ENCODE assay signal across 28 cellular contexts in the genomic region with DNA sequence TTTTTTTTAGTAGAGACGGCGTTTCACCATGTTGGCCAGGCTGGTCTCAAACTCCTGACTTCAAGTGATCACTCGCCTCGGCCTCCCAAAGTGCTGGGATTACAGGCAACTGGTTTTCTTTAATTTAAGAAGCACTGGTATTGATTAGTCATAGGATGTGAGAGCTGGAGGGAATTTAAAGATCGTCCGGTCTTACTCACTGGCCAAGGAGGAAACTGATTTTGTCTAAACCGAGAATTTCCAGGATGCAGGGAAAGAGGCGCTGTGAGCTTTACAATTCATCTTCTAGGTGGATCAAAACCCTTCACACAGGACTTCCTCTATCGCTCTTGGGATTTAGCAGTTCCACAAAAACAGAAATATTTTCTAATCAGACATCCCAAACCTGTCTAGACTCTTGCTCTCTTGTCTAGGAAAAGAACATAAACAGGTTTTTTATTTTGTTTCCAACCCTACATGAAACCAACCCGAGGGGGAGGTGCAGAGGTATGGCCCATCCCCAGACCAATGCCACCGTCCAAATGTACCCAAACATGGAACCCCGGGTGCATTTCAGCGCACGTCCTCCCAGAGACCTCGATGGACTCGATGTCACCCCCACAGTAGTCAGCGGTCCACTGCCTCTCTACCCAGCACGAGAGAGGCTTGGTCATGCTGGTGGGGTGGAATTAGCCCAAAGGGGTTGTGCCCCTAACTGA. TPM values are rescaled to one million over a fixed set of nuclear protein-coding genes. Genes with fewer than 3 reads are reported as not detected.
A peak's percentile ranks its signal among the peaks of the same experiment; 100 is the strongest.
DNase-seq lines count a peak whose midpoint lies in the region; ATAC-seq and TF ChIP-seq lines count a peak whose summit lies in the region.
"Had no signal": no experiment of that assay in that cellular context is flagged by ENCODE, and none has a peak within 500 bp of the region (broad histone marks: within the 10 kb centered on the region; RNA-seq: fewer than 3 reads in every experiment).

No MANE protein-coding gene starts in this region.

- intact Hi-C loops in Panc1 (cut with micrococcal nuclease; ENCODE audit: unreplicated experiment), result no loop called here

- no TSS peak for BruUV-seq in Panc1 (replicated peaks; lab: Mats Ljungman, UMichigan)

- H3K36me3 ChIP-seq in Panc1 (ENCODE audit: control insufficient read depth, insufficient read depth, low read length), result no peaks in the 10 kb centered on the region
- H3K36me3 ChIP-seq: adrenal gland, gastroesophageal sphincter, HAP-1, neural progenitor cell, right lobe of liver, uterus had no signal

- H3K4me3 ChIP-seq in Panc1 (ENCODE audit: low read depth in 2 of 2, low read length in 2 of 2), result no peak overlapping the region
- H3K4me3 ChIP-seq: adrenal gland, gastroesophageal sphincter, HAP-1, neural progenitor cell, right lobe of liver, uterus had no signal

- DNase-seq in HCEC 1CT (peak; percentile 88), Panc1 (ENCODE audit: low read depth, low spot score) (no peak), dermis blood vessel endothelial cell (peak; percentile 88), pulmonary artery endothelial cell (ENCODE audit: low read depth, low spot score) (peak; percentile 46), SHP77 (lab: John Stamatoyannopoulos, UW) (no peak), NCI-H1105 (lab: John Stamatoyannopoulos, UW) (no peak)
- DNase-seq in stimulated activated CD8-positive, alpha-beta memory T cell treated with anti-CD3 and anti-CD28 coated beads, Interleukin-4, amount 100 ng/mL, for 48 hours, result no peak
- no peak for DNase-seq in activated CD4-positive, alpha-beta T cell treated with anti-CD3 and anti-CD28 coated beads for 48 hours
- DNase-seq: activated naive CD4-positive, alpha-beta T cell treated with anti-CD3 and anti-CD28 coated beads for 36 hours; activated T-cell treated with anti-CD3 and anti-CD28 coated beads, Interleukin-2, amount 50 U/mL, for 72 hours; adrenal gland; Calu3; DND-41; effector CD4-positive, alpha-beta T cell; hippocampal formation; immature natural killer cell; Karpas-422; NCI-H1436 treated with DMSO at 0.1 percent for 48 hours; right lobe of liver; SIG-M5; stimulated activated naive CD4-positive, alpha-beta T cell treated with Interleukin-2 at 50 U/mL for 16 hours had no signal

- H3K27me3 ChIP-seq in Panc1 (ENCODE audit: control insufficient read depth, insufficient read depth, low read length), result no peaks in the 10 kb centered on the region
- H3K27me3 ChIP-seq: gastroesophageal sphincter, neural progenitor cell, right lobe of liver, uterus had no signal

- H3K4me1 ChIP-seq in Panc1 (ENCODE audit: control insufficient read depth, insufficient read depth, low read length), result no peaks in the 10 kb centered on the region
- H3K4me1 ChIP-seq: adrenal gland, gastroesophageal sphincter, HAP-1, neural progenitor cell, right lobe of liver, uterus had no signal

- no peaks in the 10 kb centered on the region for H3K9me3 ChIP-seq in Panc1 (ENCODE audit: control insufficient read depth, insufficient read depth, low read depth, low read length)
- H3K9me3 ChIP-seq: adrenal gland, HAP-1, right lobe of liver, uterus had no signal

- POLR2A ChIA-PET in Panc1 (lab: Charles Lee), result no interaction called here

- 0 out of 2 replicates have a peak, but pooled peaks have one; percentile 11 for ATAC-seq in Panc1
- ATAC-seq: activated T-cell treated with anti-CD3 and anti-CD28 coated beads, Interleukin-2, amount 50 U/mL, for 72 hours; WTC11 had no signal

- H3K27ac ChIP-seq in Panc1 (ENCODE audit: low read length), result no peak overlapping the region
- H3K27ac ChIP-seq: adrenal gland, gastroesophageal sphincter, neural progenitor cell, right lobe of liver, uterus had no signal

- in situ Hi-C loops in Panc1 (cut with HindIII; ENCODE audit: low pct_unique_long_range_greater_than_20kb, low sequenced_read_pairs), result no loop called here

- no peak for TF ChIP-seq CTCF in Panc1 (IDR thresholded peaks at IDR 0.05)

- CTCF ChIA-PET in Panc1 (lab: Charles Lee), result no interaction called here

RNA-seq across cellular contexts. Expression of a gene that starts 12.5 kb away (rescaled TPM):
- total RNA-seq in Panc1 (2021; ENCODE audit: unreplicated experiment) (125 TPM), dermis blood vessel endothelial cell (877 and 1,390 TPM in 2 replicates), pulmonary artery endothelial cell (1,098 and 2,325 TPM in 2 replicates)
- polyA plus RNA-seq in Panc1 (2012; ENCODE audit: insufficient read length), result 310 TPM

RNA-seq across cellular contexts. Expression of a gene that starts 41.4 kb away (rescaled TPM):
- not detected for total RNA-seq in Panc1 (2021; ENCODE audit: unreplicated experiment)
- polyA plus RNA-seq in Panc1 (2012; ENCODE audit: insufficient read length), result not detected
- 1.2 and 1.9 TPM in 2 replicates for total RNA-seq in dermis blood vessel endothelial cell
- total RNA-seq in pulmonary artery endothelial cell, result 0.20 TPM in 1 of 2 replicates, not detected in the other
- total RNA-seq: activated naive CD4-positive, alpha-beta T cell treated with anti-CD3 and anti-CD28 coated beads for 36 hours; activated T-cell treated with anti-CD3 and anti-CD28 coated beads, Interleukin-2, amount 50 U/mL, for 72 hours; Calu3; NCI-H460; right lobe of liver; uterus had no signal
- polyA plus RNA-seq: CD14-positive monocyte, immature natural killer cell had no signal

Comparison
In these comparisons a context has a peak if more than half of its experiments do, and no peak if none do; other contexts are left out.
1. DNase-seq: peak in HCEC 1CT (single experiment), dermis blood vessel endothelial cell (single experiment) and pulmonary artery endothelial cell (single experiment); none in Panc1 (single experiment), SHP77 (0 of 2), stimulated activated CD8-positive, alpha-beta memory T cell treated with anti-CD3 and anti-CD28 coated beads, Interleukin-4, amount 100 ng/mL, for 48 hours (single experiment), activated CD4-positive, alpha-beta T cell treated with anti-CD3 and anti-CD28 coated beads for 48 hours (single experiment) and NCI-H1105 (single experiment).